1 cellular context compared by ENCODE assay signal in genomic region chr10:67912330-67912946, GRCh38.
A peak's percentile ranks its signal among the peaks of the same experiment; 100 is the strongest.
TF ChIP-seq lines count a peak whose summit lies in the region.

No MANE protein-coding gene starts in this region.

TF ChIP-seq in HepG2, 621 proteins besides CTCF, POLR2A, EP300 and RAD21:
- TF ChIP-seq EZH2 (conservative IDR thresholded peaks at IDR 0.05; ENCODE audit: low read depth, low read length) (no peak), HIVEP1 (CRISPR knock-in tag; IDR thresholded peaks at IDR 0.05) (no peak), ZNF816 (CRISPR knock-in tag; IDR thresholded peaks at IDR 0.05; ENCODE audit: borderline replicate concordance) (no peak), CREB1 (IDR thresholded peaks at IDR 0.05) (peak; percentile 77), CREB1 (CRISPR knock-in tag; IDR thresholded peaks at IDR 0.05) (no peak), ATF7 (IDR thresholded peaks at IDR 0.05) (peak; percentile 37; the same call in 1 of the 2 replicates), ATF7 (CRISPR knock-in tag; IDR thresholded peaks at IDR 0.05) (no peak)
